In the genomic region with DNA sequence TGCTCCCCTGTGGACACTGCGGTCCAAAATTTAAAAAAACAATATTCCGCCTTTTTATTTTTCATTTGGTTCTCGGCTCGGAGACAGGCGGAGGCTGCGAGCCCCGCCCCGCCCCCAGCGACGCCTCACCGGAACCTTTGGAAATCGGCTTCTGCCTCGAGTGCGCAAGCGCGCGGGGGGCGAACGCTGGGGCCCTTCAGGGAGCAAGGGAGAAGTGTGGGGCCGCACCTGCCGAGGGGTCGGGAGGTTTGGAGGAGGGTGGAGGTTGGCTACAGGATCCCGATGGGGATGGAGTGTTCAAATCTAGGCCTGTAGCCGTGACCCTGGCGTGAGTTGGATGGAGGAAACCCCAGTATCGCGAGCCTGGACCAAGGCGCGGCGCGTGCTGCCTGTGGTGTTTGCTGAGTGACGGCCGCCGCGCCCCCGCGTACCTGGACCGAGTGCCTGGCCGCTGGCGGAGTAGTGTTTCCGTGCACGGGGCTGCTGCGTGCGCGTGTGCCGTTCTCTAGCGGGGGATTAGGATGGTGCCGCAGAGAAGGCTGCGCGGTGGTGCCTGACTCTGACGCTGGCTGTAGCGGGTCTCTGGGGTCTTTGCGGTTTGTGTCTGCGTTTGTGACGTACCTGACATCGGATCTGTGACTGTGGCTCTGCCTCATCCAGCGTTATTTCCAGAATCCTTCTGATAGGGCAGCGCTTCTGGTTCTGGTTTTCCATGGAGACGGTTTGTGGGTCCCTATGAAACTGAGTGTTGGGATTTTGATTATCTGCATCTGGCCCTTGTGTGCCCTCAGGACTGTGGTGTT, we compare ENCODE assay signal across 8 cellular contexts. TPM values are rescaled to one million over a fixed set of nuclear protein-coding genes. Genes with fewer than 3 reads are reported as not detected.
A peak's percentile ranks its signal among the peaks of the same experiment; 100 is the strongest.
DNase-seq lines count a peak whose midpoint lies in the region; ATAC-seq and TF ChIP-seq lines count a peak whose summit lies in the region.

No MANE protein-coding gene starts in this region.

- H3K36me3 Mint-ChIP-seq in endothelial cell (ENCODE audit: low read depth, unreplicated experiment) = peaks cover 14% of the 10 kb centered on the region

- peak; percentile 65 for ATAC-seq in HG03159 (IDR thresholded peaks at IDR 0.05; ENCODE audit: unreplicated experiment)

- peaks cover 14% of the 10 kb centered on the region for H3K4me1 Mint-ChIP-seq in endothelial cell (ENCODE audit: unreplicated experiment)

- H3K27me3 Mint-ChIP-seq in endothelial cell (ENCODE audit: unreplicated experiment) = peaks cover 7% of the 10 kb centered on the region

- H3K4me3 Mint-ChIP-seq in endothelial cell (ENCODE audit: unreplicated experiment) = peak overlapping the region; percentile 96

- in situ Hi-C loops in GM18951 (cut with MboI; ENCODE audit: low sequenced_read_pairs, unreplicated experiment) = no loop called here

- H3K27ac Mint-ChIP-seq in endothelial cell (ENCODE audit: unreplicated experiment) = no peak overlapping the region

- peaks cover 6% of the 10 kb centered on the region for H3K9me3 Mint-ChIP-seq in endothelial cell (ENCODE audit: unreplicated experiment)

- DNase-seq in AG08396 (ENCODE audit: low spot score) (peak; percentile 92), NCI-H526 treated with DMSO at 0.1 percent for 48 hours (lab: John Stamatoyannopoulos, UW) (peak; percentile 88), endothelial cell (ENCODE audit: low spot score) (peak; percentile 77), midbrain (lab: John Stamatoyannopoulos, UW) (peak; percentile 91)
- DNase-seq in activated CD8-positive, alpha-beta memory T cell treated with anti-CD3 and anti-CD28 coated beads, Interleukin-2, amount 50 U/mL, for 24 hours (ENCODE audit: extremely low read depth) = peak; percentile 54
- DNase-seq in stimulated activated CD8-positive, alpha-beta memory T cell treated with anti-CD3 and anti-CD28 coated beads, Interleukin-15, amount 100 ng/mL, for 48 hours (ENCODE audit: low read depth in 2 of 2) = peak; percentile 59 to 81

- peak; percentile 64 for TF ChIP-seq POLR2A in GM18951 (IDR thresholded peaks at IDR 0.05; ENCODE audit: extremely low read depth, insufficient read depth, insufficient read length)

- TF ChIP-seq CTCF in endothelial cell (IDR thresholded peaks at IDR 0.05; ENCODE audit: unreplicated experiment) = no peak

RNA-seq across cellular contexts. Expression of a gene that starts 0.6 kb away (rescaled TPM):
- 20.2 TPM for total RNA-seq in endothelial cell (ENCODE audit: unreplicated experiment)

Comparison
In these comparisons a context has a peak if more than half of its experiments do, and no peak if none do; other contexts are left out.
1. Peak in every context shown above with its lines: DNase-seq and ATAC-seq.